ENCODE assay signal across 1 cellular context in the genomic region with DNA sequence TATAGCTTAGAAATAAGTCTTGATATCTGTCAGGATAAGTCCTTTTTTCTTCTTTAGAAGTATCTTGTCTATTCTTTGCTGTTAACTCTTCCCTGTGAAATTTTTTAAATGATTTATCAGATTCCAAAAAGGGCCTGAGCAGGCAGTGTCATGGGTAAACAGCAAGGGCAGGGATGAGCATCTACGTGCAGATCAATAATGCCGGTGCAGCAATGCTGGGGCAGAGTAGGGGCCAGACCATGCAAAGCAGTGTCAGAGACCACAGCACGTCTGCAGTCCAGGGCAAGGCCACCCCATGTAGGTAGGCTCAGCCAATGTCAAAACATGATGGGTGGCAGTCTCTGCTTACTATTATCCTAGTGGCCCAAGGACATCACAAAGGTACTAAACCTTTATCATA.
TF ChIP-seq lines count a peak whose summit lies in the region.

No MANE protein-coding gene starts in this region.

TF ChIP-seq in HepG2, 621 proteins besides CTCF, POLR2A, EP300 and RAD21 (continued from another document):
- TF ChIP-seq MAZ (IDR thresholded peaks at IDR 0.05; ENCODE audit: borderline replicate concordance, low read depth, low read length) (no peak), MAZ (CRISPR knock-in tag; IDR thresholded peaks at IDR 0.05; ENCODE audit: low read depth) (no peak), PHF5A (CRISPR knock-in tag; IDR thresholded peaks at IDR 0.05; ENCODE audit: low read depth, unreplicated experiment) (no peak), GZF1 (CRISPR knock-in tag; IDR thresholded peaks at IDR 0.05) (no peak), NFE2L2 (IDR thresholded peaks at IDR 0.05; ENCODE audit: low read length) (no peak), CREM (IDR thresholded peaks at IDR 0.05) (peak; percentile 33; the same call in 1 of the 2 replicates), CREM (CRISPR knock-in tag; IDR thresholded peaks at IDR 0.05) (no peak)
